In the genomic region with DNA sequence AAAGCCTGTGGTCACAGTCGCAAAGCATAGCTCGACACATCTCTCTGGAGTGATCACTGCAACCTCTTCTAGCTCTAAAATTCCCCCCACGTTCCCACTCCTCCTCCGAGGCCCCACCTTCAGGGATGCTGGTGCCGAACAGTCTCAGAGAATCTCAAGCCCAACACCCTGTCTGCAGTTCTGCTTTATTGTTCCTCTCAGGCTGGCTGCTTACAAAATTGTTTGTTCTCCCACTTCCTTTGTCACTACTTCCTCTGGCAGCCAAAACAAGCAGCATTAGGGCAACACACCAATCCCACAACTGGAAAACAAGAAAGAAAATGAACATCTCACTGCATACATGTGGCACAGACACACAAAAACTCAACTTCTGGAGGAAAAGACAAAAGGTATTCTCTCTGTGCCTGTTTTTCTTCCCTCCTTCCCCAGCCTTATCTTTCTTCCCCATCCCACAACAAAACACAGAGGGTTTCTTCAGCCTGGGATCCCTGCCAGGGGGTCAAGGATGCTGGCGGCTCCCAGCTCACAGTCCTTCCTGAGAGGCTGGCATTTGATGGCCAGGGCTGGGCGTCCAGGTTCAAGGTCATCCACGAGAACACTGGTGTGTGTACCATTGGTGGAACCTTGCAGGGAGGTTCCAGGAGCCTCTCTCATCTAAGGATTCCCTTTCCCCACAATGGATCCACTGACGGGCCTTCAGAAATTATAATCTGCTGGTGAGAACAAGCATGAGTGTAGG, we compare ENCODE assay signal across 16 cellular contexts.
DNase-seq lines count a peak whose midpoint lies in the region; ATAC-seq, FAIRE-seq and TF ChIP-seq lines count a peak whose summit lies in the region.
"Had no signal": no experiment of that assay in that cellular context is flagged by ENCODE, and none has a peak within 500 bp of the region (broad histone marks: within the 10 kb centered on the region; RNA-seq: fewer than 3 reads in every experiment).

No MANE protein-coding gene starts in this region.

- no TSS peak for BruUV-seq in OCI-LY7 (replicated peaks; lab: Mats Ljungman, UMichigan)

- H2AFZ ChIP-seq in OCI-LY7 (ENCODE audit: low read length) = no peak overlapping the region

- H3K27ac ChIP-seq in OCI-LY7 (ENCODE audit: low read depth, low read length, poor library complexity, severe bottlenecking) (no peak overlapping the region), heart left ventricle (peak overlapping the region in 5 of 12 donors; percentile 3 to 82 (median 22)), ovary (peak overlapping the region in 1 of 2 donors; percentile 18)
- H3K27ac ChIP-seq: thyroid gland had no signal

- DNase-seq in GM19239 (ENCODE audit: insufficient read length, low spot score) = no peak
- peak; percentile 2 for DNase-seq in OCI-LY7 (ENCODE audit: low spot score)
- DNase-seq in heart left ventricle = peak in 3 of 5 donors; percentile 12 to 26 (median 17)
- DNase-seq in ovary = peak; percentile 45 to 83 (median 57)
- DNase-seq in NCI-H345 (lab: John Stamatoyannopoulos, UW) = no peak
- no peak for DNase-seq in cerebellar nuclear complex (lab: John Stamatoyannopoulos, UW)
- no peak for DNase-seq in H7
- DNase-seq: activated CD4-positive, alpha-beta T cell treated with anti-CD3 and anti-CD28 coated beads for 36 hours; COR-L47; NCI-H2227 treated with DMSO at 0.1 percent for 48 hours; SHP77 treated with DMSO at 0.1 percent for 48 hours; small intestine; thyroid gland had no signal

- H3K27me3 ChIP-seq in heart left ventricle (no peaks in the 10 kb centered on the region), ovary (no peaks in the 10 kb centered on the region), H7 (ENCODE audit: control insufficient read depth, insufficient read depth, low read length) (no peaks in the 10 kb centered on the region)
- H3K27me3 ChIP-seq: thyroid gland had no signal

- no peak overlapping the region for H3K4me2 ChIP-seq in OCI-LY7 (ENCODE audit: low read length)

- WGBS in heart left ventricle, 4 donors = 55 to 65% (median 59%) methylated on average over 9 of the region's 9 CpGs
- WGBS in ovary, 3 donors = 29 to 44% (median 37%) methylated on average over 9 of the region's 9 CpGs

- POLR2A ChIA-PET in OCI-LY7 (lab: Charles Lee) = interaction anchor here (1.4 kb wide), 1 partner anchor 43 kb away, joined by 3 read pairs; no protein-coding TSS in a partner anchor

- no peak for TF ChIP-seq EP300 in ovary (IDR thresholded peaks at IDR 0.05)

- ATAC-seq in heart left ventricle (peak in 3 of 4 donors; percentile 39 to 75 (median 70)), HG02938 (IDR thresholded peaks at IDR 0.05; ENCODE audit: unreplicated experiment) (no peak)
- ATAC-seq: activated CD4-positive, alpha-beta T cell treated with anti-CD3 and anti-CD28 coated beads for 36 hours; activated T-helper 17 cell treated with anti-CD3 and anti-CD28 coated beads, Interleukin-2, amount 50 U/mL, for 72 hours had no signal

- H3K36me3 ChIP-seq in OCI-LY7 (ENCODE audit: insufficient read depth, low read length) = no peaks in the 10 kb centered on the region
- no peaks in the 10 kb centered on the region for H3K36me3 ChIP-seq in heart left ventricle
- H3K36me3 ChIP-seq in ovary = no peaks in the 10 kb centered on the region
- H3K36me3 ChIP-seq in H7 (replicated peaks; ENCODE audit: control insufficient read depth, insufficient read depth, low read length) = no peaks in the 10 kb centered on the region
- H3K36me3 ChIP-seq: thyroid gland had no signal

- no peak overlapping the region for H3K4me3 ChIP-seq in OCI-LY7 (ENCODE audit: low read depth, low read length, poor library complexity, severe bottlenecking)
- no peak overlapping the region for H3K4me3 ChIP-seq in heart left ventricle
- no peak overlapping the region for H3K4me3 ChIP-seq in ovary
- no peak overlapping the region for H3K4me3 ChIP-seq in H7 (ENCODE audit: insufficient read depth, low read depth, low read length)
- H3K4me3 ChIP-seq: thyroid gland had no signal

- no peaks in the 10 kb centered on the region for H3K9me3 ChIP-seq in OCI-LY7 (ENCODE audit: low read length)
- H3K9me3 ChIP-seq in heart left ventricle = no peaks in the 10 kb centered on the region
- no peaks in the 10 kb centered on the region for H3K9me3 ChIP-seq in ovary
- H3K9me3 ChIP-seq: thyroid gland had no signal

- CTCF ChIA-PET in OCI-LY7 (lab: Charles Lee; ENCODE audit: unreplicated experiment) = no interaction called here

- TF ChIP-seq CTCF in OCI-LY7 (conservative IDR thresholded peaks at IDR 0.05; ENCODE audit: low read length) (no peak), heart left ventricle (IDR thresholded peaks at IDR 0.05) (no peak), ovary (IDR thresholded peaks at IDR 0.05) (no peak)

- FAIRE-seq in GM19239 (lab: Jason Lieb, UNC) = peak; percentile 40
- FAIRE-seq: bronchial epithelial cell, small intestine had no signal

- H3K4me1 ChIP-seq in OCI-LY7 (ENCODE audit: insufficient read depth, low read length, poor library complexity, severe bottlenecking) (peaks cover 6% of the 10 kb centered on the region), heart left ventricle (peaks cover 0 to 24% (median 0%) of the 10 kb centered on the region in 12 donors), ovary (ENCODE audit: insufficient read depth) (peaks cover 8% of the 10 kb centered on the region)
- H3K4me1 ChIP-seq: thyroid gland had no signal

- TF ChIP-seq POLR2A in heart left ventricle (IDR thresholded peaks at IDR 0.05) = no peak
- TF ChIP-seq POLR2A in ovary (IDR thresholded peaks at IDR 0.05) = no peak

- H3K9me2 ChIP-seq in OCI-LY7 (ENCODE audit: insufficient read depth, low read length) = no peaks in the 10 kb centered on the region

- no peaks in the 10 kb centered on the region for H4K20me1 ChIP-seq in OCI-LY7 (ENCODE audit: insufficient read depth, low read length)

- intact Hi-C loops in OCI-LY7 (cut with micrococcal nuclease; ENCODE audit: unreplicated experiment) = no loop called here
- intact Hi-C loops in heart left ventricle (cut with DNase I) = no loop called here
- intact Hi-C loops in ovary (cut with DNase I) = no loop called here

- no peaks in the 10 kb centered on the region for H3K79me2 ChIP-seq in OCI-LY7 (ENCODE audit: insufficient read depth, low read depth, low read length)

Comparison
In these comparisons a context has a peak if more than half of its experiments do, and no peak if none do; other contexts are left out.
1. DNase-seq: peak in OCI-LY7 (single experiment), heart left ventricle (3 of 5) and ovary (5 of 5); none in GM19239 (single experiment), NCI-H345 (single experiment), cerebellar nuclear complex (0 of 2) and H7 (single experiment).